Comparison of ENCODE assay signal across 9 cellular contexts in genomic region chr6:21597706-21598273, GRCh38. TPM values are rescaled to one million over a fixed set of nuclear protein-coding genes. Genes with fewer than 3 reads are reported as not detected.
A peak's percentile ranks its signal among the peaks of the same experiment; 100 is the strongest.
DNase-seq lines count a peak whose midpoint lies in the region; ATAC-seq and TF ChIP-seq lines count a peak whose summit lies in the region.
"Had no signal": no experiment of that assay in that cellular context is flagged by ENCODE, and none has a peak within 500 bp of the region (broad histone marks: within the 10 kb centered on the region; RNA-seq: fewer than 3 reads in every experiment).

No MANE protein-coding gene starts in this region.

- no peak overlapping the region for H3K4me3 ChIP-seq in CD8-positive, alpha-beta T cell (ENCODE audit: low read depth, low read length)
- peak overlapping the region; percentile 75 for H3K4me3 ChIP-seq in NB4 (ENCODE audit: low read depth, low read length)
- H3K4me3 ChIP-seq in endodermal cell (ENCODE audit: low read length): peak overlapping the region; percentile 92

- intact Hi-C loops in CD8-positive, alpha-beta T cell (cut with DNase I, micrococcal nuclease): loop anchor here (1.0 to 10.0 kb wide), 4 partner anchors 8 to 1303 kb away; partner anchors contain the start of gene CDKAL1 (in 1 of the 2)

- peaks cover 16% of the 10 kb centered on the region for H3K27me3 ChIP-seq in CD8-positive, alpha-beta T cell (ENCODE audit: insufficient read depth, low read length)
- no peaks in the 10 kb centered on the region for H3K27me3 ChIP-seq in endodermal cell (ENCODE audit: control insufficient read depth, insufficient read depth, low read length, poor library complexity, severe bottlenecking)

- no peaks in the 10 kb centered on the region for H3K36me3 ChIP-seq in CD8-positive, alpha-beta T cell (ENCODE audit: insufficient read depth, low read length)
- peaks cover 25% of the 10 kb centered on the region for H3K36me3 ChIP-seq in endodermal cell (ENCODE audit: control insufficient read depth, insufficient read depth, low read length)
- H3K36me3 ChIP-seq: neutrophil had no signal

- H3K9me3 Mint-ChIP-seq in CD8-positive, alpha-beta T cell: no peaks in the 10 kb centered on the region
- H3K9me3 Mint-ChIP-seq in endodermal cell (no peaks in the 10 kb centered on the region), nephron (peaks cover 10% of the 10 kb centered on the region)

- H3K4me1 Mint-ChIP-seq in CD8-positive, alpha-beta T cell (ENCODE audit: low read depth): peaks cover 27% of the 10 kb centered on the region
- H3K4me1 Mint-ChIP-seq in endodermal cell (peaks cover 12% of the 10 kb centered on the region), nephron (peaks cover 29% of the 10 kb centered on the region)

- H3K36me3 Mint-ChIP-seq in CD8-positive, alpha-beta T cell: peaks cover 6% of the 10 kb centered on the region
- H3K36me3 Mint-ChIP-seq in endodermal cell (ENCODE audit: low read depth): peaks cover 37% of the 10 kb centered on the region
- H3K36me3 Mint-ChIP-seq in nephron (ENCODE audit: low read depth): peaks cover 68% of the 10 kb centered on the region

- POLR2A ChIA-PET in CD8-positive, alpha-beta T cell (lab: Charles Lee): interaction anchor here (1.1 kb wide), 1 partner anchor 36 kb away, joined by 3 read pairs; no protein-coding TSS in a partner anchor

- TF ChIP-seq CTCF in CD8-positive, alpha-beta T cell (IDR thresholded peaks at IDR 0.05): no peak
- TF ChIP-seq CTCF in NB4 (IDR thresholded peaks at IDR 0.05; ENCODE audit: low read depth, low read length) (no peak), endodermal cell (conservative IDR thresholded peaks at IDR 0.05) (no peak), nephron (IDR thresholded peaks at IDR 0.05; ENCODE audit: unreplicated experiment in 3 of 3) (no peak)

- peak overlapping the region; percentile 56 for H3K4me3 Mint-ChIP-seq in CD8-positive, alpha-beta T cell
- H3K4me3 Mint-ChIP-seq in endodermal cell (no peak overlapping the region), nephron (peak overlapping the region; percentile 100)

- H3K27ac ChIP-seq in CD8-positive, alpha-beta T cell (ENCODE audit: low read depth, low read length): no peak overlapping the region
- H3K27ac ChIP-seq in endodermal cell (ENCODE audit: low read depth, low read length): no peak overlapping the region
- H3K27ac ChIP-seq: neutrophil had no signal

- peaks cover 28% of the 10 kb centered on the region for H3K4me1 ChIP-seq in CD8-positive, alpha-beta T cell (ENCODE audit: insufficient read depth, low read length)
- H3K4me1 ChIP-seq in endodermal cell (ENCODE audit: control insufficient read depth, insufficient read depth, low read length): peaks cover 4% of the 10 kb centered on the region

- no peaks in the 10 kb centered on the region for H3K9me3 ChIP-seq in CD8-positive, alpha-beta T cell (ENCODE audit: low read length)
- H3K9me3 ChIP-seq in endodermal cell (ENCODE audit: control insufficient read depth, low read length): no peaks in the 10 kb centered on the region
- H3K9me3 ChIP-seq: neutrophil had no signal

- peaks cover 42% of the 10 kb centered on the region for H3K27me3 Mint-ChIP-seq in CD8-positive, alpha-beta T cell (ENCODE audit: low read depth)
- H3K27me3 Mint-ChIP-seq in endodermal cell (ENCODE audit: insufficient read depth) (no peaks in the 10 kb centered on the region), nephron (ENCODE audit: low read depth) (no peaks in the 10 kb centered on the region)

- peak overlapping the region; percentile 80 for H3K9ac ChIP-seq in endodermal cell (ENCODE audit: extremely low read depth, low read length, poor library complexity, severe bottlenecking)

- WGBS in endodermal cell (ENCODE audit: insufficient coverage in 1 of 2, insufficient read length in 1 of 2), 2 experiments: 12 to 18% methylated on average over 8 to 11 of the region's 13 CpGs

- DNase-seq in CD8-positive, alpha-beta T cell: no peak
- DNase-seq in NB4 (ENCODE audit: low read depth): no peak
- DNase-seq in endodermal cell: no peak
- DNase-seq in globus pallidus (ENCODE audit: low spot score): no peak
- no peak for DNase-seq in GDM1 (lab: John Stamatoyannopoulos, UW)

- ATAC-seq in CD8-positive, alpha-beta T cell: no peak
- ATAC-seq in GM21367 (IDR thresholded peaks at IDR 0.05; ENCODE audit: unreplicated experiment) (no peak), GM19023 (IDR thresholded peaks at IDR 0.05; ENCODE audit: unreplicated experiment) (no peak)

- CTCF ChIA-PET in CD8-positive, alpha-beta T cell (lab: Charles Lee): interaction anchor here (1.1 to 2.4 kb wide), 2 partner anchors 8 to 9 kb away, joined by 3 to 9 read pairs; no protein-coding TSS in a partner anchor

- H3K27ac Mint-ChIP-seq in CD8-positive, alpha-beta T cell: no peak overlapping the region
- H3K27ac Mint-ChIP-seq in endodermal cell: peak overlapping the region; percentile 21
- H3K27ac Mint-ChIP-seq in nephron: peak overlapping the region; percentile 87 to 100 (median 99)

- TF ChIP-seq POLR2A in NB4 (IDR thresholded peaks at IDR 0.05; ENCODE audit: extremely low read depth, insufficient read length): no peak

RNA-seq across cellular contexts. Expression of gene SOX4, which starts 4.2 kb away (rescaled TPM):
- 10 to 100 TPM; 20.2 to 20.4 TPM for total RNA-seq in CD8-positive, alpha-beta T cell
- 10 to 100 TPM; 95.9 to 96.7 TPM for total RNA-seq in endodermal cell
- 130 TPM for polyA plus RNA-seq in endodermal cell (2013, experiment 1 of 2)
- 129 TPM for polyA plus RNA-seq in endodermal cell (2013, experiment 2 of 2)

Comparison
In these comparisons a context has a peak if more than half of its experiments do, and no peak if none do; other contexts are left out.
1. RNA of gene SOX4, which starts 4.2 kb away (total RNA-seq): 95.9 to 96.7 TPM in endodermal cell; 20.2 to 20.4 TPM in CD8-positive, alpha-beta T cell; every median in the first group is over 4 times any median in the second.